Comparison of ENCODE assay signal across 9 cellular contexts in the genomic region with DNA sequence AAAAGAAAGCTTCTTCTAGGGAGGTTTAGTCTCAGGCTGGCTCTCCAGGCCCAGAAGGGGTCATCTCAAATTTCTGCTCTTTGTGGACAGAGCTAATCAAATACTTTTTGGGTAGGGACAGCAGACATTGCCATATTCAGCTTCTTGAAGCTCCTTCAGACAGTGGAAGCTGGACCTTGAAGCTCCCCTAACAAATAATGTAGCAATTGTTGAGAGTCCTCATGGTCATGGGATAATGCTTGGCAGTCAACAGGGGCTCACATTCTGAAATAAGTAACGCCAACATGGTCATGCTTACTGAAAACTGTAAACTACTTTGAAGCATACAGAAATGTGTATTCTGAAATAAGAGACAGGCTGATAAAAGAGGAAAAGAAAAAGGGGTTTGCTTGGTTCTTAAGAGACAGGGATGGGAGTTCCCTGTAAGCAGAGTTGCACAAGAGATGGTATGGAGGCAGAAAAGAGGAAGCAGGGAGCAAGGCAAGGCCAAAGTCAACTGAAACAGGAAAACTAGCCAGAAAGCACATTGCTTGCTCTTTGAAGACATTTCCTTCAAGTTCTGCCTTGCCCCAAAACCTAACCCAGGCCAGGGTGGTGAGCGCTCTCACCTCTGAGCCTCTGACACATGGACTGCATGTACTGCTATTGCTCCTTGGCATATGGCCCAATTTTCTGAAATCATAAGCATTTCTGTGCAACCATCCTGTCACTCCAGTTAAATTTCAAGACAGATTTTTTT. TPM values are rescaled to one million over a fixed set of nuclear protein-coding genes. Genes with fewer than 3 reads are reported as not detected.
DNase-seq lines count a peak whose midpoint lies in the region; ATAC-seq and TF ChIP-seq lines count a peak whose summit lies in the region.
"Had no signal": no experiment of that assay in that cellular context is flagged by ENCODE, and none has a peak within 500 bp of the region (broad histone marks: within the 10 kb centered on the region; RNA-seq: fewer than 3 reads in every experiment).

No MANE protein-coding gene starts in this region.

- intact Hi-C loops in CD14-positive monocyte (cut with micrococcal nuclease), result no loop called here

- peaks cover 0 to 7% (median 0%) of the 10 kb centered on the region in 3 donors for H3K27me3 Mint-ChIP-seq in CD14-positive monocyte (ENCODE audit: low read depth in 3 of 3)
- H3K27me3 Mint-ChIP-seq: stimulated activated naive CD8-positive, alpha-beta T cell treated with anti-CD3 and anti-CD28 coated beads, Interleukin-15, Interleukin-2, amounts not matched to agents 100 ng/mL and 50 ng/mL, for 24 hours had no signal

- TF ChIP-seq CTCF in CD14-positive monocyte (IDR thresholded peaks at IDR 0.05), result no peak

- H3K36me3 Mint-ChIP-seq in CD14-positive monocyte, result peaks cover 19 to 21% of the 10 kb centered on the region in 2 donors

- ATAC-seq in HG02623 (IDR thresholded peaks at IDR 0.05; ENCODE audit: unreplicated experiment), result peak; percentile 36
- no peak for ATAC-seq in GM18870 (IDR thresholded peaks at IDR 0.05; ENCODE audit: unreplicated experiment)
- no peak for ATAC-seq in HG02571 (IDR thresholded peaks at IDR 0.05; ENCODE audit: unreplicated experiment)

- peak overlapping the region in 1 of 2 donors; percentile 53 for H3K4me3 Mint-ChIP-seq in CD14-positive monocyte
- H3K4me3 Mint-ChIP-seq: stimulated activated naive CD8-positive, alpha-beta T cell treated with anti-CD3 and anti-CD28 coated beads, Interleukin-15, Interleukin-2, amounts not matched to agents 100 ng/mL and 50 ng/mL, for 24 hours had no signal

- peak overlapping the region; percentile 93 to 98 (median 98) for H3K27ac Mint-ChIP-seq in CD14-positive monocyte
- H3K27ac Mint-ChIP-seq: stimulated activated naive CD8-positive, alpha-beta T cell treated with anti-CD3 and anti-CD28 coated beads, Interleukin-15, Interleukin-2, amounts not matched to agents 100 ng/mL and 50 ng/mL, for 24 hours had no signal

- peaks cover 72% of the 10 kb centered on the region for H3K4me1 Mint-ChIP-seq in CD14-positive monocyte

- H3K9me3 Mint-ChIP-seq in CD14-positive monocyte, result no peaks in the 10 kb centered on the region
- H3K9me3 Mint-ChIP-seq: stimulated activated naive CD8-positive, alpha-beta T cell treated with anti-CD3 and anti-CD28 coated beads, Interleukin-15, Interleukin-2, amounts not matched to agents 100 ng/mL and 50 ng/mL, for 24 hours had no signal

- in situ Hi-C loops in G401 (cut with HindIII; ENCODE audit: low sequenced_read_pairs), result no loop called here

- DNase-seq in CD14-positive monocyte (ENCODE audit: low spot score), result peak; percentile 82
- DNase-seq in UCSD-AML1 (lab: John Stamatoyannopoulos, UW; ENCODE audit: unreplicated experiment), result peak; percentile 35
- DNase-seq in iris pigment epithelial cell (ENCODE audit: low read depth), result peak; percentile 70
- DNase-seq in G401 (ENCODE audit: low spot score), result no peak
- DNase-seq in NCI-H2029 (lab: John Stamatoyannopoulos, UW), result no peak

RNA-seq across cellular contexts. Expression of gene KMT2E, which starts 53.1 kb away (rescaled TPM):
- polyA plus RNA-seq in CD14-positive monocyte, result 10 to 100 TPM; 33.1 to 58.0 TPM
- total RNA-seq in G401 (2014; rRNA removed; shearing (Covaris generic)), result 15.3 and 29.9 TPM in 2 replicates

Comparison
In these comparisons a context has a peak if more than half of its experiments do, and no peak if none do; other contexts are left out.
1. DNase-seq: peak in CD14-positive monocyte (single experiment), UCSD-AML1 (single experiment) and iris pigment epithelial cell (single experiment); none in G401 (single experiment) and NCI-H2029 (single experiment).